ENCODE assay signal across 19 cellular contexts in the genomic region with DNA sequence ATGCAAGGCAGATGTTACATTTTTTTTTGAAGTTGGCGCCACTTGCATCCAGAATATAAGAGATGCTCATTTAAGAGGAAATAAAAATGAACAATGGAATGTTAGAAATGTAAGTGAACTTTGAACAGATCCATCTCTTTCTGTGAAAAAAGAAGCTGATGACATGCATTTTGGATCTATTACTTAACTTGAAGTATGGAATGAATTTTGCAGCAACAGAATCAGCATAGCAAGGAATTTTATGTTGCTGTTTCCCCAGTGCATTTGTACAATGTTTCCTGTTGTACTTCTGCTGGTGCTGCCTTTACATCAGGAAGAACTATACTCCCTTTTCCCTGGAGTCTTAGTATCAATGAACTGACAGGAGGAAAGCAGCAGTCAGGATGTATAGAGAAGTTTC.
DNase-seq lines count a peak whose midpoint lies in the region; ATAC-seq and TF ChIP-seq lines count a peak whose summit lies in the region.
"Had no signal": no experiment of that assay in that cellular context is flagged by ENCODE, and none has a peak within 500 bp of the region (broad histone marks: within the 10 kb centered on the region; RNA-seq: fewer than 3 reads in every experiment).

No MANE protein-coding gene starts in this region.

- H3K9ac ChIP-seq in SK-N-MC (ENCODE audit: insufficient read length), result no peak overlapping the region

- H3K36me3 ChIP-seq in SK-N-MC (ENCODE audit: insufficient read depth, low read length), result no peaks in the 10 kb centered on the region
- H3K36me3 ChIP-seq: HAP-1 had no signal

- ATAC-seq in GM18498 (IDR thresholded peaks at IDR 0.05; ENCODE audit: unreplicated experiment), result no peak
- ATAC-seq: A549 had no signal

- H3K4me3 ChIP-seq in AG10803 (ENCODE audit: low read length), result no peak overlapping the region
- peak overlapping the region; percentile 51 for H3K4me3 ChIP-seq in SK-N-MC
- no peak overlapping the region for H3K4me3 ChIP-seq in fibroblast of pulmonary artery (replicated peaks; ENCODE audit: low read depth, low read length)
- H3K4me3 ChIP-seq: A549, HAP-1 had no signal

- peak overlapping the region; percentile 90 for H3K27ac ChIP-seq in SK-N-MC
- H3K27ac ChIP-seq: A549 had no signal

- no peaks in the 10 kb centered on the region for H3K9me3 ChIP-seq in SK-N-MC (ENCODE audit: low read depth, low read length)
- H3K9me3 ChIP-seq: A549, HAP-1 had no signal

- TF ChIP-seq CTCF in AG10803 (conservative IDR thresholded peaks at IDR 0.05; ENCODE audit: low read length) (no peak), fibroblast of pulmonary artery (IDR thresholded peaks at IDR 0.05; ENCODE audit: low read length, missing control alignments) (no peak)

- DNase-seq in AG10803 (ENCODE audit: low read depth) (peak; percentile 47), SK-N-MC (ENCODE audit: low read depth, low spot score) (peak; percentile 90), fibroblast of pulmonary artery (ENCODE audit: low read depth) (peak; percentile 22), HPDE6-E6E7 (ENCODE audit: extremely low spot score) (no peak), OCI-M1 (lab: John Stamatoyannopoulos, UW) (no peak)
- DNase-seq: 8988T; ACHN; C1 segment of cervical spinal cord; Calu3; CD4-positive, alpha-beta memory T cell; COR-L47; DMS53; DMS79 treated with DMSO at 0.1 percent for 48 hours; GF-D8; GOT3; HFFc6 had no signal

Comparison
In these comparisons a context has a peak if more than half of its experiments do, and no peak if none do; other contexts are left out.
1. DNase-seq: peak in AG10803 (single experiment), SK-N-MC (single experiment) and fibroblast of pulmonary artery (single experiment); none in HPDE6-E6E7 (single experiment) and OCI-M1 (single experiment).